In the genomic region with DNA sequence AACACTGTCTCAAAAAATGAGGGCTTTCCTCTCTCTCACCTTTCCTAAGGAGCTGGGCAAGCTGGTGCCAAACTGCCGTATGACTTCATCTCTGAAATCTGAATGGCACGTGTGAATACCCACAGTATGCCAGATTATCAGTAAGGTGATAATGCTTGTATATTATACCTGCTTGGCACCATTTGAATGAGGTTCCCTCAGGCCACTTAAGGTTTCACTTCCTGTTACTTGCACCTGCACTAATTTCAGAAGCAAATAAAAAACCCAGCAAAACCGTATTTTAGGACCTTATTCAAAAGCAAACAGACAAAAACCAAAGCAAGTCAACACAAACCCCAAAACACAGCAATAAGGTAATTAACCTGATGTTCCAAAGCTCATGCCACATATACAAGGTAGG, we compare ENCODE assay signal across 10 cellular contexts. TPM values are rescaled to one million over a fixed set of nuclear protein-coding genes. Genes with fewer than 3 reads are reported as not detected.
DNase-seq lines count a peak whose midpoint lies in the region; ATAC-seq, FAIRE-seq and TF ChIP-seq lines count a peak whose summit lies in the region.
"Had no signal": no experiment of that assay in that cellular context is flagged by ENCODE, and none has a peak within 500 bp of the region (broad histone marks: within the 10 kb centered on the region; RNA-seq: fewer than 3 reads in every experiment).

No MANE protein-coding gene starts in this region.

- H3K4me2 ChIP-seq in keratinocyte (ENCODE audit: control insufficient read depth, extremely low read depth, insufficient read depth, low read depth, low read length): peak overlapping the region; percentile 29

- TF ChIP-seq CTCF in keratinocyte (optimal IDR thresholded peaks at IDR 0.05 in 1 of 3, IDR thresholded peaks at IDR 0.05 in 1 of 3, conservative IDR thresholded peaks at IDR 0.05 in 1 of 3; ENCODE audit: extremely low read depth in 1 of 3, insufficient read depth in 2 of 3, low read length in 3 of 3): no peak

- peaks cover 1% of the 10 kb centered on the region for H3K9me3 ChIP-seq in keratinocyte (ENCODE audit: control insufficient read depth, low read depth, low read length)

- no peak overlapping the region for H3K9ac ChIP-seq in keratinocyte (ENCODE audit: control insufficient read depth, extremely low read depth, insufficient read depth, low read length)

- H3K27me3 ChIP-seq in keratinocyte (ENCODE audit: control insufficient read depth, extremely low read depth, insufficient read depth, low read length): no peaks in the 10 kb centered on the region

- dilution Hi-C loops in keratinocyte (cut with MboI; ENCODE audit: extremely low pct_ligation_motif_present, low sequenced_read_pairs): no loop called here

- H3K4me1 ChIP-seq in keratinocyte (ENCODE audit: control insufficient read depth, extremely low read depth, insufficient read depth, low read length): peaks cover 20% of the 10 kb centered on the region

- H3K79me2 ChIP-seq in keratinocyte (ENCODE audit: control insufficient read depth, insufficient read depth, low read length): no peaks in the 10 kb centered on the region

- peak; percentile 87 for FAIRE-seq in keratinocyte (lab: Jason Lieb, UNC)

- no peak overlapping the region for H3K27ac ChIP-seq in keratinocyte (ENCODE audit: control insufficient read depth, insufficient read depth, low read length)

- H2AFZ ChIP-seq in keratinocyte (ENCODE audit: control insufficient read depth, low read length): no peak overlapping the region

- ATAC-seq in GM19025 (IDR thresholded peaks at IDR 0.05; ENCODE audit: low read depth, unreplicated experiment) (peak; percentile 84), HG02623 (IDR thresholded peaks at IDR 0.05; ENCODE audit: unreplicated experiment) (peak; percentile 87), HG03469 (IDR thresholded peaks at IDR 0.05; ENCODE audit: unreplicated experiment) (peak; percentile 83)

- H3K36me3 ChIP-seq in keratinocyte (ENCODE audit: control insufficient read depth in 2 of 2, extremely low read depth in 1 of 2, insufficient read depth in 2 of 2, low read length in 2 of 2): no peaks in the 10 kb centered on the region

- DNase-seq in keratinocyte (ENCODE audit: low read depth, low spot score) (no peak), SIG-M5 treated with dmso at 0.1 percent for 504 hours (lab: John Stamatoyannopoulos, UW; ENCODE audit: unreplicated experiment) (no peak), LoVo (ENCODE audit: low spot score) (no peak), UCSD-AML1 (lab: John Stamatoyannopoulos, UW; ENCODE audit: unreplicated experiment) (no peak), NCI-H226 (no peak)
- DNase-seq: activated gamma-delta T cell treated with Interleukin-2 at 50 U/mL for 16 hours, T-helper 1 cell had no signal

- no peaks in the 10 kb centered on the region for H3K9me1 ChIP-seq in keratinocyte (ENCODE audit: control insufficient read depth, extremely low read depth, insufficient read depth, low read length)

- no peak overlapping the region for H3K4me3 ChIP-seq in keratinocyte (ENCODE audit: control insufficient read depth in 2 of 3, extremely low read depth in 1 of 3, insufficient read depth in 2 of 3, low read depth in 1 of 3, low read length in 3 of 3)

- no peaks in the 10 kb centered on the region for H4K20me1 ChIP-seq in keratinocyte (ENCODE audit: control insufficient read depth, extremely low read depth, insufficient read depth, low read length)

RNA-seq across cellular contexts. Expression of a gene that starts 19.7 kb away (rescaled TPM):
- 6.2 to 27.3 TPM (median 14.6 TPM) in 3 replicates for polyA plus RNA-seq in keratinocyte
- polyA plus RNA-seq in keratinocyte (2011; ENCODE audit: low read depth): 22.8 TPM
- polyA plus RNA-seq in keratinocyte (2011; cell fraction: cytosol; rRNA removed): 6.8 and 8.3 TPM in 2 replicates
- 10.6 and 11.1 TPM in 2 replicates for polyA plus RNA-seq in keratinocyte (2011; cell fraction: nucleus; rRNA removed)
- 8.2 and 18.3 TPM in 2 replicates for polyA plus RNA-seq in keratinocyte (2012; ENCODE audit: low replicate concordance)
- 42.3 to 72.2 TPM (median 54.6 TPM) in 3 replicates for polyA minus RNA-seq in keratinocyte
- polyA minus RNA-seq in keratinocyte (2011; cell fraction: cytosol; rRNA and poly(A)+ RNA removed): 27.4 TPM
- 32.2 and 47.0 TPM in 2 replicates for polyA minus RNA-seq in keratinocyte (2011; cell fraction: nucleus; rRNA and poly(A)+ RNA removed)
